Comparison of ENCODE assay signal across 7 cellular contexts in the genomic region with DNA sequence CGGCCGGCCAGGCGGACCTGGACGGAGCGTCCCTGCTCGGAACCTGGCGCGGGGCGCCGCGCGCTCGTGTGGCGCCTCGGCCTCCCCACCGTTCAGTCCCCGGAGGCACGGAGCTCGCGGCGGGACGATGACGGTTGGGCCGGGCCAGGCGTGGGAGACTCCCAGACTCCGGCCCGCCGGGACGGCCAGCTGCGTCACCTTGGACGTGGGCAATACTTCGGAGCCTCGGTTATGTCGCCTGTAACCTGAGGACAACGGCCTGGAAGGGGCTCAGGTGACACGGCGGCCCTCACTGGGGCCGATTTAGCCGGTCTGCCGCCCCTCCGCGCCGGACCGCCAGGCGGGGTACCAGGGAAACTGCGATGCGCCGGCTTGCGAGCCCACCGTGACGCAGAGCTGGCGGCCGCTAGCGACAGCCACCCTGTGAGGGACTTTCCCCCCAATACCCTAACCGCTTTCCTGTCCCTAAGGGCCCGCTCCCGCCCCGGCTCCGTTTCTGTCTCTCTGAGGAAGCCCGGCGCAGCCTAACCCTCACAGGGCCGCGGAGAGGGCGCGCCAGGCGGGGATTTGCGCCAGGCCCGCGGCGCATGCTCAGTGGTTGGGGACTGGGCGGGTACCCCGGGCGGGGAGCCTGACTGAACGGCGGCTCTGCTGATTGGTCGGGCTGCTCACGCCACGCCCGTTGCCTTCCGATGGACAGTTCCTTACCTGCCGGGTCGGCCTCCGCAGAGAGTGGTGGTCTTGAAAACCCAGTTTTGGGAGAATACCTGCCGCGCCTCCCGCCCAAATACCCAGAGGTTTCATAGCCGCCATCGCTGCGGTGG.
DNase-seq lines count a peak whose midpoint lies in the region; ATAC-seq and TF ChIP-seq lines count a peak whose summit lies in the region.

No MANE protein-coding gene starts in this region.

- H3K9me3 ChIP-seq in WERI-Rb-1 (ENCODE audit: severe bottlenecking) (no peaks in the 10 kb centered on the region), mammary epithelial cell (replicated peaks; ENCODE audit: insufficient read depth, low read length) (no peaks in the 10 kb centered on the region), iPS-20b (ENCODE audit: insufficient read depth, low read depth, low read length) (no peaks in the 10 kb centered on the region)

- DNase-seq in NCI-H2081 (lab: John Stamatoyannopoulos, UW) (peak; percentile 85 to 91), WERI-Rb-1 (peak; percentile 99), mammary epithelial cell (peak; percentile 88)

- CTCF ChIA-PET in mammary epithelial cell (lab: Charles Lee; ENCODE audit: low non-redundant PET) = no interaction called here

- peak overlapping the region; percentile 89 for H3K27ac ChIP-seq in WERI-Rb-1
- H3K27ac ChIP-seq in mammary epithelial cell (ENCODE audit: insufficient read depth, low read depth, low read length) = peak overlapping the region; percentile 81
- no peak overlapping the region for H3K27ac ChIP-seq in iPS-20b (ENCODE audit: low read length)
- H3K27ac ChIP-seq in skin epidermis = peak overlapping the region; percentile 84 to 97 (median 94)

- peaks cover 21% of the 10 kb centered on the region for H3K4me1 ChIP-seq in mammary epithelial cell (ENCODE audit: insufficient read depth, low read length)
- H3K4me1 ChIP-seq in iPS-20b (ENCODE audit: insufficient read depth, low read length) = no peaks in the 10 kb centered on the region

- ATAC-seq in GM18508 (IDR thresholded peaks at IDR 0.05; ENCODE audit: insufficient read depth, unreplicated experiment) (peak; percentile 83), HG02973 (IDR thresholded peaks at IDR 0.05; ENCODE audit: unreplicated experiment) (peak; percentile 78)

- H3K27me3 ChIP-seq in WERI-Rb-1 (ENCODE audit: insufficient read depth, low read depth, severe bottlenecking) = no peaks in the 10 kb centered on the region
- no peaks in the 10 kb centered on the region for H3K27me3 ChIP-seq in mammary epithelial cell (ENCODE audit: insufficient read depth, low read length)
- H3K27me3 ChIP-seq in iPS-20b (ENCODE audit: insufficient read depth, low read length) = peaks cover 57% of the 10 kb centered on the region

- peak overlapping the region; percentile 97 for H3K4me2 ChIP-seq in mammary epithelial cell (ENCODE audit: insufficient read depth, low read depth, low read length)

- H3K79me2 ChIP-seq in mammary epithelial cell (ENCODE audit: insufficient read depth, low read length) = peaks cover 42% of the 10 kb centered on the region

- H3K4me3 ChIP-seq in WERI-Rb-1 (ENCODE audit: low read depth, low read length) = peak overlapping the region; percentile 82
- H3K4me3 ChIP-seq in mammary epithelial cell (replicated peaks in 1 of 3; ENCODE audit: insufficient read depth in 1 of 3, low read depth in 2 of 3, low read length in 3 of 3) = peak overlapping the region; percentile 76 to 85 (median 84)
- peak overlapping the region; percentile 77 for H3K4me3 ChIP-seq in iPS-20b (ENCODE audit: low read length)
- H3K4me3 ChIP-seq in skin epidermis = peak overlapping the region; percentile 57 to 89 (median 72)

- H3K36me3 ChIP-seq in WERI-Rb-1 = peaks cover 9% of the 10 kb centered on the region
- no peaks in the 10 kb centered on the region for H3K36me3 ChIP-seq in mammary epithelial cell (ENCODE audit: insufficient read depth, low read length)
- H3K36me3 ChIP-seq in iPS-20b (ENCODE audit: insufficient read depth, low read depth, low read length) = no peaks in the 10 kb centered on the region

- WGBS in mammary epithelial cell (ENCODE audit: low coverage, missing lambda C conversion rate) = 2% methylated on average over 28 of the region's 89 CpGs

- H2AFZ ChIP-seq in mammary epithelial cell (ENCODE audit: low read depth, low read length) = peak overlapping the region; percentile 95

- intact Hi-C loops in mammary epithelial cell (cut with micrococcal nuclease) = loop anchor here (1.0 to 5.0 kb wide), 9 partner anchors 21 to 350 kb away; a partner anchor contains a TSS

- H4K20me1 ChIP-seq in mammary epithelial cell (ENCODE audit: insufficient read depth, low read length) = no peaks in the 10 kb centered on the region

- no TSS peak for BruUV-seq in mammary epithelial cell (replicated peaks; lab: Mats Ljungman, UMichigan)

- in situ Hi-C loops in mammary epithelial cell (cut with MboI; ENCODE audit: low sequenced_read_pairs in 2 of 2) = no loop called here

- peak overlapping the region; percentile 80 for H3K9ac ChIP-seq in mammary epithelial cell (ENCODE audit: insufficient read depth, low read length)
- H3K9ac ChIP-seq in iPS-20b (ENCODE audit: low read depth, low read length) = peak overlapping the region; percentile 53; the same call in 1 of the 2 replicates

- TF ChIP-seq CTCF in WERI-Rb-1 (IDR thresholded peaks at IDR 0.05; ENCODE audit: low read depth, low read length) (peak; percentile 45), mammary epithelial cell (conservative IDR thresholded peaks at IDR 0.05 in 1 of 2, IDR thresholded peaks at IDR 0.05 in 1 of 2; ENCODE audit: extremely low read depth in 1 of 2, insufficient read depth in 1 of 2, low read depth in 1 of 2, low read length in 2 of 2) (peak in 1 of 2 donors; percentile 34)

- dilution Hi-C loops in mammary epithelial cell (cut with HindIII; ENCODE audit: low sequenced_read_pairs) = no loop called here
